In genomic region chr11:72969894-72970335, GRCh38 we compare ENCODE assay signal across 9 cellular contexts.
A peak's percentile ranks its signal among the peaks of the same experiment; 100 is the strongest.
DNase-seq lines count a peak whose midpoint lies in the region; ATAC-seq lines count a peak whose summit lies in the region.
"Had no signal": no experiment of that assay in that cellular context is flagged by ENCODE, and none has a peak within 500 bp of the region (broad histone marks: within the 10 kb centered on the region; RNA-seq: fewer than 3 reads in every experiment).

No MANE protein-coding gene starts in this region.

- no peaks in the 10 kb centered on the region for H3K27me3 ChIP-seq in effector memory CD4-positive, alpha-beta T cell (replicated peaks; ENCODE audit: control insufficient read depth, insufficient read depth, low read length, poor library complexity, severe bottlenecking)
- H3K27me3 ChIP-seq: pancreas had no signal

- peak; percentile 68 for DNase-seq in RPMI7951 (ENCODE audit: low read depth)
- DNase-seq in iris pigment epithelial cell (ENCODE audit: low read depth), result peak; percentile 89
- no peak for DNase-seq in effector memory CD4-positive, alpha-beta T cell
- DNase-seq in NCI-H2029 treated with DMSO at 0.1 percent for 48 hours (lab: John Stamatoyannopoulos, UW), result no peak
- no peak for DNase-seq in activated CD4-positive, alpha-beta T cell treated with anti-CD3 and anti-CD28 coated beads for 48 hours
- DNase-seq: pancreas had no signal

- H3K4me3 ChIP-seq in effector memory CD4-positive, alpha-beta T cell (ENCODE audit: insufficient read depth, low read depth, low read length, poor library complexity, severe bottlenecking), result no peak overlapping the region
- H3K4me3 ChIP-seq: pancreas had no signal

- H3K9me3 ChIP-seq in effector memory CD4-positive, alpha-beta T cell (ENCODE audit: control insufficient read depth, low read length), result no peaks in the 10 kb centered on the region
- H3K9me3 ChIP-seq: pancreas had no signal

- no peaks in the 10 kb centered on the region for H3K36me3 ChIP-seq in effector memory CD4-positive, alpha-beta T cell (ENCODE audit: control insufficient read depth, insufficient read depth, low read length)
- H3K36me3 ChIP-seq: pancreas had no signal

- ATAC-seq in GM18499 (IDR thresholded peaks at IDR 0.05; ENCODE audit: insufficient read depth, unreplicated experiment) (peak; percentile 70), HG02642 (IDR thresholded peaks at IDR 0.05; ENCODE audit: poor library complexity, unreplicated experiment) (peak; percentile 65), GM21576 (IDR thresholded peaks at IDR 0.05; ENCODE audit: unreplicated experiment) (no peak)

- H3K27ac ChIP-seq in effector memory CD4-positive, alpha-beta T cell (ENCODE audit: insufficient read depth, low read length, poor library complexity, severe bottlenecking), result no peak overlapping the region
- H3K27ac ChIP-seq: pancreas had no signal

- H3K4me1 ChIP-seq in effector memory CD4-positive, alpha-beta T cell (ENCODE audit: control insufficient read depth, insufficient read depth, low read length, poor library complexity, severe bottlenecking), result peaks cover 7% of the 10 kb centered on the region

Comparison
In these comparisons a context has a peak if more than half of its experiments do, and no peak if none do; other contexts are left out.
1. DNase-seq: peak in RPMI7951 (single experiment) and iris pigment epithelial cell (single experiment); none in effector memory CD4-positive, alpha-beta T cell (0 of 3), NCI-H2029 treated with DMSO at 0.1 percent for 48 hours (single experiment) and activated CD4-positive, alpha-beta T cell treated with anti-CD3 and anti-CD28 coated beads for 48 hours (single experiment).